In genomic region chr3:4474683-4475490, GRCh38 we compare ENCODE assay signal across 8 cellular contexts. TPM values are rescaled to one million over a fixed set of nuclear protein-coding genes. Genes with fewer than 3 reads are reported as not detected.
DNase-seq lines count a peak whose midpoint lies in the region; ATAC-seq and TF ChIP-seq lines count a peak whose summit lies in the region.

No MANE protein-coding gene starts in this region.

- H4K20me1 ChIP-seq in Karpas-422 (ENCODE audit: insufficient read depth, low read depth, low read length), result no peaks in the 10 kb centered on the region
- H4K20me1 ChIP-seq in smooth muscle cell (ENCODE audit: low read depth), result no peaks in the 10 kb centered on the region

- no peak overlapping the region for H3K9ac ChIP-seq in Karpas-422 (ENCODE audit: low read length)
- no peak overlapping the region for H3K9ac ChIP-seq in smooth muscle cell (ENCODE audit: low read depth)

- intact Hi-C loops in adrenal gland (cut with DNase I) (loop anchor here in 1 of 2 donors (10.0 kb wide), 1 partner anchor 160 kb away; no protein-coding TSS in a partner anchor), right lobe of liver (cut with DNase I) (no loop called here)

- peaks cover 64% of the 10 kb centered on the region for H3K27me3 Mint-ChIP-seq in CD4-positive, CD25-positive, alpha-beta regulatory T cell

- H3K9me3 Mint-ChIP-seq in CD4-positive, CD25-positive, alpha-beta regulatory T cell, result peaks cover 0 to 4% (median 0%) of the 10 kb centered on the region in 7 donors

- no peaks in the 10 kb centered on the region for H3K36me3 Mint-ChIP-seq in CD4-positive, CD25-positive, alpha-beta regulatory T cell

- no peaks in the 10 kb centered on the region for H3K36me3 ChIP-seq in CD4-positive, CD25-positive, alpha-beta regulatory T cell (ENCODE audit: control insufficient read depth, insufficient read depth, low read length)
- H3K36me3 ChIP-seq in Karpas-422 (ENCODE audit: insufficient read depth, low read length), result no peaks in the 10 kb centered on the region
- H3K36me3 ChIP-seq in adrenal gland (replicated peaks in 1 of 2), result no peaks in the 10 kb centered on the region
- H3K36me3 ChIP-seq in right lobe of liver, result no peaks in the 10 kb centered on the region
- no peaks in the 10 kb centered on the region for H3K36me3 ChIP-seq in smooth muscle cell (ENCODE audit: low read depth)

- H3K4me3 Mint-ChIP-seq in CD4-positive, CD25-positive, alpha-beta regulatory T cell, result no peak overlapping the region

- DNase-seq in CD4-positive, CD25-positive, alpha-beta regulatory T cell, result no peak
- DNase-seq in Karpas-422, result peak; percentile 47
- DNase-seq in adrenal gland, result peak; percentile 66 to 83 (median 69)
- DNase-seq in right lobe of liver, result peak; percentile 40 to 66 (median 64)
- no peak for DNase-seq in DMS153 treated with DMSO at 0.1 percent for 48 hours (lab: John Stamatoyannopoulos, UW; ENCODE audit: unreplicated experiment)
- no peak for DNase-seq in smooth muscle cell (lab: John Stamatoyannopoulos, UW; ENCODE audit: unreplicated experiment)
- no peak for DNase-seq in NCI-H1092 (lab: John Stamatoyannopoulos, UW)

- no peak overlapping the region for H2AFZ ChIP-seq in Karpas-422 (ENCODE audit: low read length)
- no peak overlapping the region for H2AFZ ChIP-seq in smooth muscle cell (ENCODE audit: low read depth)

- TF ChIP-seq CTCF in adrenal gland (IDR thresholded peaks at IDR 0.05), result no peak
- TF ChIP-seq CTCF in right lobe of liver (IDR thresholded peaks at IDR 0.05), result no peak
- no peak for TF ChIP-seq CTCF in smooth muscle cell (IDR thresholded peaks at IDR 0.05; ENCODE audit: borderline replicate concordance, insufficient read depth, poor library complexity, severe bottlenecking)

- 32 to 41% (median 36%) methylated on average over 7 of the region's 7 CpGs for whole genome bisulfite sequencing in adrenal gland, 4 donors
- 38% methylated on average over 7 of the region's 7 CpGs for WGBS in right lobe of liver (ENCODE audit: insufficient coverage, low coverage, low lambda C conversion rate, missing lambda C conversion rate)
- WGBS in smooth muscle cell (ENCODE audit: low lambda C conversion rate), result 81% methylated on average over 7 of the region's 7 CpGs

- peaks cover 15% of the 10 kb centered on the region for H3K27me3 ChIP-seq in CD4-positive, CD25-positive, alpha-beta regulatory T cell (ENCODE audit: control insufficient read depth, insufficient read depth, low read length)
- no peaks in the 10 kb centered on the region for H3K27me3 ChIP-seq in Karpas-422 (ENCODE audit: low read length)
- no peaks in the 10 kb centered on the region for H3K27me3 ChIP-seq in adrenal gland
- H3K27me3 ChIP-seq in right lobe of liver, result no peaks in the 10 kb centered on the region
- peaks cover 32% of the 10 kb centered on the region for H3K27me3 ChIP-seq in smooth muscle cell (ENCODE audit: low read depth)

- H3K79me2 ChIP-seq in Karpas-422 (ENCODE audit: low read length) (no peaks in the 10 kb centered on the region), smooth muscle cell (ENCODE audit: low read depth) (no peaks in the 10 kb centered on the region)

- H3K4me3 ChIP-seq in CD4-positive, CD25-positive, alpha-beta regulatory T cell (ENCODE audit: low read depth, low read length), result no peak overlapping the region
- H3K4me3 ChIP-seq in Karpas-422 (ENCODE audit: low read length) (no peak overlapping the region), adrenal gland (no peak overlapping the region), right lobe of liver (no peak overlapping the region), smooth muscle cell (no peak overlapping the region)

- no peaks in the 10 kb centered on the region for H3K9me3 ChIP-seq in CD4-positive, CD25-positive, alpha-beta regulatory T cell (ENCODE audit: control insufficient read depth in 2 of 2, low read length in 2 of 2)
- H3K9me3 ChIP-seq in Karpas-422 (ENCODE audit: low read length), result no peaks in the 10 kb centered on the region
- H3K9me3 ChIP-seq in adrenal gland (replicated peaks in 1 of 3), result no peaks in the 10 kb centered on the region
- no peaks in the 10 kb centered on the region for H3K9me3 ChIP-seq in right lobe of liver
- no peaks in the 10 kb centered on the region for H3K9me3 ChIP-seq in smooth muscle cell (replicated peaks; ENCODE audit: low read depth)

- no peaks in the 10 kb centered on the region for H3K4me1 ChIP-seq in CD4-positive, CD25-positive, alpha-beta regulatory T cell (ENCODE audit: control insufficient read depth, insufficient read depth, low read length, poor library complexity, severe bottlenecking)
- H3K4me1 ChIP-seq in Karpas-422 (ENCODE audit: low read length) (peaks cover 6% of the 10 kb centered on the region), adrenal gland (replicated peaks in 1 of 2) (peaks cover 3 to 13% of the 10 kb centered on the region in 2 donors), right lobe of liver (peaks cover 0 to 16% (median 0%) of the 10 kb centered on the region in 4 donors), smooth muscle cell (ENCODE audit: low read depth) (no peaks in the 10 kb centered on the region)

- no peaks in the 10 kb centered on the region for H3K4me1 Mint-ChIP-seq in CD4-positive, CD25-positive, alpha-beta regulatory T cell

- no peaks in the 10 kb centered on the region for H3K9me2 ChIP-seq in Karpas-422 (replicated peaks; ENCODE audit: insufficient read depth, low read length)

- H3K4me2 ChIP-seq in Karpas-422 (ENCODE audit: low read depth, low read length, poor library complexity, severe bottlenecking), result no peak overlapping the region
- no peak overlapping the region for H3K4me2 ChIP-seq in smooth muscle cell

- ATAC-seq in CD4-positive, CD25-positive, alpha-beta regulatory T cell (ENCODE audit: low read depth in 2 of 2), result peak; percentile 42 to 53
- ATAC-seq in GM21526 (IDR thresholded peaks at IDR 0.05; ENCODE audit: low FRiP score, unreplicated experiment) (peak; percentile 53), right lobe of liver (peak; percentile 75 to 91 (median 83))

- no peaks in the 10 kb centered on the region for H3F3A ChIP-seq in smooth muscle cell (ENCODE audit: low read depth)

- no peak overlapping the region for H3K27ac ChIP-seq in CD4-positive, CD25-positive, alpha-beta regulatory T cell (ENCODE audit: insufficient read depth, low read length, poor library complexity, severe bottlenecking)
- H3K27ac ChIP-seq in Karpas-422 (ENCODE audit: low read length) (no peak overlapping the region), adrenal gland (peak overlapping the region in 3 of 5 donors; percentile 51 to 61 (median 58)), right lobe of liver (peak overlapping the region in 1 of 3 donors; percentile 27), smooth muscle cell (ENCODE audit: low read depth) (no peak overlapping the region)

- TF ChIP-seq POLR2A in adrenal gland (IDR thresholded peaks at IDR 0.05), result no peak
- TF ChIP-seq POLR2A in right lobe of liver (IDR thresholded peaks at IDR 0.05), result no peak

- no peak overlapping the region for H3K27ac Mint-ChIP-seq in CD4-positive, CD25-positive, alpha-beta regulatory T cell

RNA-seq across cellular contexts. Expression of gene SUMF1, which starts 7.8 kb away (rescaled TPM):
- 10.5 TPM for total RNA-seq in CD4-positive, CD25-positive, alpha-beta regulatory T cell
- polyA plus RNA-seq in CD4-positive, CD25-positive, alpha-beta regulatory T cell, result 10 to 100 TPM; 21.2 to 28.0 (median 23.3) TPM
- total RNA-seq in Karpas-422 (2014; rRNA removed; shearing (Covaris generic); ENCODE audit: low replicate concordance), result 9.4 and 13.5 TPM in 2 replicates
- total RNA-seq in adrenal gland (100 to 1,000 TPM in 1 of 8 donors, 10 to 100 TPM in 7; 27.0 to 109 (median 41.7) TPM), right lobe of liver (10 to 100 TPM; 15.9 to 32.4 (median 21.3) TPM), smooth muscle cell (29.5 and 39.4 TPM in 2 replicates)
- polyA plus RNA-seq in adrenal gland (10 to 100 TPM in 2 of 3 donors, 1 to 10 TPM in 1; 8.0 to 23.3 (median 11.5) TPM), smooth muscle cell (28.1 and 28.3 TPM in 2 replicates)

RNA-seq across cellular contexts. Expression of gene ITPR1, which starts 18.3 kb away (rescaled TPM):
- total RNA-seq in CD4-positive, CD25-positive, alpha-beta regulatory T cell, result 97.5 TPM
- polyA plus RNA-seq in CD4-positive, CD25-positive, alpha-beta regulatory T cell, result 10 to 100 TPM in 1 of 4 donors, 1 to 10 TPM in 3; 6.9 to 11.1 (median 8.6) TPM
- total RNA-seq in Karpas-422 (2014; rRNA removed; shearing (Covaris generic); ENCODE audit: low replicate concordance), result 18.2 and 22.2 TPM in 2 replicates
- 100 to 1,000 TPM in 1 of 8 donors, 10 to 100 TPM in 7; 55.8 to 110 (median 82.0) TPM for total RNA-seq in adrenal gland
- polyA plus RNA-seq in adrenal gland, result 10 to 100 TPM; 21.6 to 71.4 (median 24.9) TPM
- 10 to 100 TPM in 4 of 6 experiments, 1 to 10 TPM in 2; 6.5 to 16.2 (median 11.5) TPM for total RNA-seq in right lobe of liver
- total RNA-seq in smooth muscle cell, result 28.6 and 31.6 TPM in 2 replicates
- polyA plus RNA-seq in smooth muscle cell, result 16.4 and 17.9 TPM in 2 replicates

Comparison
In these comparisons a context has a peak if more than half of its experiments do, and no peak if none do; other contexts are left out.
1. DNase-seq: peak in Karpas-422 (single experiment), adrenal gland (7 of 7) and right lobe of liver (3 of 3); none in CD4-positive, CD25-positive, alpha-beta regulatory T cell (0 of 3), DMS153 treated with DMSO at 0.1 percent for 48 hours (single experiment), smooth muscle cell (single experiment) and NCI-H1092 (single experiment).
2. H3K27ac ChIP-seq: peak in adrenal gland (3 of 5); none in CD4-positive, CD25-positive, alpha-beta regulatory T cell (single experiment), Karpas-422 (single experiment) and smooth muscle cell (single experiment).
3. Peak in every context shown above with its lines, with median percentiles within 50 percentile points of each other: ATAC-seq.